In genomic region chr1:37284053-37284452, GRCh38 we compare ENCODE assay signal across 31 cellular contexts.
DNase-seq lines count a peak whose midpoint lies in the region; ATAC-seq and TF ChIP-seq lines count a peak whose summit lies in the region.
"Had no signal": no experiment of that assay in that cellular context is flagged by ENCODE, and none has a peak within 500 bp of the region (broad histone marks: within the 10 kb centered on the region; RNA-seq: fewer than 3 reads in every experiment).

No MANE protein-coding gene starts in this region.

- H3K36me3 ChIP-seq in spleen (no peaks in the 10 kb centered on the region), upper lobe of right lung (no peaks in the 10 kb centered on the region)
- H3K36me3 ChIP-seq: BE2C; BLaER1; BLaER1 treated with 17β-estradiol and CSF1 and Interleukin-3, amounts not matched to agents 10 nM and 100 nM had no signal

- WGBS in spleen, 5 donors: 64 to 88% (median 72%) methylated on average over 4 of the region's 4 CpGs

- TF ChIP-seq CTCF in spleen (IDR thresholded peaks at IDR 0.05 in 8 of 11, conservative IDR thresholded peaks at IDR 0.05 in 3 of 11) (no peak), upper lobe of right lung (IDR thresholded peaks at IDR 0.05) (no peak)

- H3K27ac ChIP-seq in spleen (no peak overlapping the region), upper lobe of right lung (no peak overlapping the region)
- H3K27ac ChIP-seq: 22Rv1; A549; BLaER1; BLaER1 treated with 17β-estradiol and CSF1 and Interleukin-3, amounts not matched to agents 10 nM and 100 nM; C4-2B had no signal

- H3K27me3 ChIP-seq in spleen (replicated peaks in 1 of 7) (no peaks in the 10 kb centered on the region), upper lobe of right lung (no peaks in the 10 kb centered on the region)
- H3K27me3 ChIP-seq: BE2C; BLaER1; BLaER1 treated with 17β-estradiol and CSF1 and Interleukin-3, amounts not matched to agents 10 nM and 100 nM had no signal

- peaks cover 0 to 24% (median 16%) of the 10 kb centered on the region in 8 donors for H3K9me3 ChIP-seq in spleen
- no peaks in the 10 kb centered on the region for H3K9me3 ChIP-seq in upper lobe of right lung
- H3K9me3 ChIP-seq: A549, BE2C, Caco-2 had no signal

- peak; percentile 2 for DNase-seq in kidney tubule cell (ENCODE audit: low spot score)
- DNase-seq in spleen: peak; percentile 29
- DNase-seq in upper lobe of right lung: peak; percentile 13
- no peak for DNase-seq in medulla oblongata (ENCODE audit: extremely low spot score)
- no peak for DNase-seq in OCI-M1 (lab: John Stamatoyannopoulos, UW)
- DNase-seq: 8988T; ACHN; AML-193; BE2C; C1 segment of cervical spinal cord; Caco-2; Calu3; CD4-positive, alpha-beta memory T cell; CD4-positive, alpha-beta T cell; CD4-positive, CD25-positive, alpha-beta regulatory T cell; CD8-positive, alpha-beta memory T cell; CD8-positive, alpha-beta T cell; COR-L47; DMS 273 treated with DMSO at 0.1 percent for 48 hours; DMS153; DMS53; DMS79; DMS79 treated with DMSO at 0.1 percent for 48 hours; DND-41; EL had no signal

- H3K4me3 ChIP-seq in spleen (no peak overlapping the region), upper lobe of right lung (no peak overlapping the region)
- H3K4me3 ChIP-seq: A549; BLaER1; BLaER1 treated with 17β-estradiol and CSF1 and Interleukin-3, amounts not matched to agents 10 nM and 100 nM had no signal

- no peak for TF ChIP-seq POLR2A in spleen (IDR thresholded peaks at IDR 0.05)

- ATAC-seq in upper lobe of right lung: peak; percentile 57
- no peak for ATAC-seq in HG03039 (IDR thresholded peaks at IDR 0.05; ENCODE audit: unreplicated experiment)
- ATAC-seq: A549; CD8-positive, alpha-beta T cell had no signal

- intact Hi-C loops in spleen (cut with DNase I; ENCODE audit: low total_unique reads): no loop called here
- intact Hi-C loops in upper lobe of right lung (cut with DNase I): no loop called here

- H3K4me1 ChIP-seq in spleen (peaks cover 0 to 4% (median 0%) of the 10 kb centered on the region in 6 donors), upper lobe of right lung (no peaks in the 10 kb centered on the region)
- H3K4me1 ChIP-seq: A549, BE2C, Caco-2 had no signal

Comparison
In these comparisons a context has a peak if more than half of its experiments do, and no peak if none do; other contexts are left out.
1. DNase-seq: peak in kidney tubule cell (single experiment), spleen (single experiment) and upper lobe of right lung (single experiment); none in medulla oblongata (single experiment) and OCI-M1 (single experiment).